Comparison of ENCODE assay signal across 18 cellular contexts in genomic region chr10:112296908-112297331, GRCh38. TPM values are rescaled to one million over a fixed set of nuclear protein-coding genes. Genes with fewer than 3 reads are reported as not detected.
"Had no signal": no experiment of that assay in that cellular context is flagged by ENCODE, and none has a peak within 500 bp of the region (broad histone marks: within the 10 kb centered on the region; RNA-seq: fewer than 3 reads in every experiment).

No MANE protein-coding gene starts in this region.

- H3K4me3 ChIP-seq: stomach, transverse colon had no signal

- H3K4me1 Mint-ChIP-seq: activated naive CD4-positive, alpha-beta T cell treated with anti-CD3 and anti-CD28 coated beads, Interleukin-2, amount 50 U/mL, for 24 hours had no signal

- H3K9me3 Mint-ChIP-seq: activated naive CD4-positive, alpha-beta T cell treated with anti-CD3 and anti-CD28 coated beads, Interleukin-2, amount 50 U/mL, for 24 hours; neural crest cell had no signal

- FAIRE-seq: islet of Langerhans, small intestine, TTC549 had no signal

- H3K9me3 ChIP-seq: stomach, transverse colon had no signal

- H3K27ac ChIP-seq: brain microvascular endothelial cell, foreskin keratinocyte, stomach, transverse colon had no signal

- H3K4me3 Mint-ChIP-seq: activated naive CD4-positive, alpha-beta T cell treated with anti-CD3 and anti-CD28 coated beads, Interleukin-2, amount 50 U/mL, for 24 hours; neural crest cell had no signal

- H3K27me3 ChIP-seq: brain microvascular endothelial cell, foreskin keratinocyte, stomach, transverse colon had no signal

- H3K36me3 Mint-ChIP-seq: activated naive CD4-positive, alpha-beta T cell treated with anti-CD3 and anti-CD28 coated beads, Interleukin-2, amount 50 U/mL, for 24 hours had no signal

- H3K36me3 ChIP-seq: brain microvascular endothelial cell, stomach, transverse colon had no signal

- H3K4me1 ChIP-seq: foreskin keratinocyte, transverse colon had no signal

- DNase-seq: activated CD4-positive, alpha-beta T cell treated with anti-CD3 and anti-CD28 coated beads, Interleukin-2, amount 50 U/mL, for 1 hour; activated CD4-positive, CD25-positive, alpha-beta regulatory T cell; amniotic stem cell; brain microvascular endothelial cell; foreskin keratinocyte; retina; small intestine; stomach; T-helper 2 cell; transverse colon had no signal

- H3K27ac Mint-ChIP-seq: activated naive CD4-positive, alpha-beta T cell treated with anti-CD3 and anti-CD28 coated beads, Interleukin-2, amount 50 U/mL, for 24 hours had no signal

- ATAC-seq: foreskin keratinocyte had no signal

RNA-seq across cellular contexts. Expression of gene TECTB, which starts 13.7 kb away (rescaled TPM):
- total RNA-seq: cerebellum, dermis microvascular lymphatic vessel endothelial cell, foreskin keratinocyte, lower leg skin, neural crest cell, stomach, transverse colon had no signal
- polyA plus RNA-seq: esophagus, foreskin keratinocyte, stomach had no signal
